In genomic region chr5:119347996-119348395, GRCh38 we compare ENCODE assay signal across 10 cellular contexts. TPM values are rescaled to one million over a fixed set of nuclear protein-coding genes. Genes with fewer than 3 reads are reported as not detected.
DNase-seq lines count a peak whose midpoint lies in the region; ATAC-seq and TF ChIP-seq lines count a peak whose summit lies in the region.
"Had no signal": no experiment of that assay in that cellular context is flagged by ENCODE, and none has a peak within 500 bp of the region (broad histone marks: within the 10 kb centered on the region; RNA-seq: fewer than 3 reads in every experiment).

No MANE protein-coding gene starts in this region.

- no peaks in the 10 kb centered on the region for H3K9me3 ChIP-seq in tibial artery

- no peak overlapping the region for H3K4me3 ChIP-seq in foreskin fibroblast (ENCODE audit: low read depth in 1 of 2, low read length in 2 of 2)
- H3K4me3 ChIP-seq in tibial artery: no peak overlapping the region

- H3K9me3 Mint-ChIP-seq in WTC11: no peaks in the 10 kb centered on the region
- H3K9me3 Mint-ChIP-seq: T-helper 1 cell treated with Interleukin-12 subunit alpha and Interleukin-12 subunit beta and Interleukin-4 antibody, amounts not matched to agents 30 μg/mL and 1 μg/mL, for 36 hours had no signal

- peaks cover 74% of the 10 kb centered on the region for H3K4me1 Mint-ChIP-seq in WTC11

- DNase-seq in AG20443 (ENCODE audit: low spot score) (peak; percentile 76), GM03348 (ENCODE audit: low spot score) (peak; percentile 81), WTC11 (ENCODE audit: low spot score) (no peak), foreskin fibroblast (peak; percentile 60 to 83), NAMALWA (ENCODE audit: low spot score) (no peak), tibial artery (no peak)
- no peak for DNase-seq in stimulated activated CD4-positive, alpha-beta T cell treated with anti-CD3 and anti-CD28 coated beads, Interleukin-4, amount 100 ng/mL, for 24 hours
- DNase-seq: stimulated activated CD4-positive, alpha-beta T cell treated with anti-CD3 and anti-CD28 coated beads, Interleukin-4, amount 100 ng/mL, for 4 hours had no signal

- H3K36me3 Mint-ChIP-seq in WTC11: no peaks in the 10 kb centered on the region

- POLR2A ChIA-PET in WTC11 (lab: Charles Lee): no interaction called here

- no peak overlapping the region for H3K4me3 Mint-ChIP-seq in WTC11
- H3K4me3 Mint-ChIP-seq: T-helper 1 cell treated with Interleukin-12 subunit alpha and Interleukin-12 subunit beta and Interleukin-4 antibody, amounts not matched to agents 30 μg/mL and 1 μg/mL, for 36 hours had no signal

- TF ChIP-seq CTCF in WTC11 (IDR thresholded peaks at IDR 0.05) (no peak), foreskin fibroblast (IDR thresholded peaks at IDR 0.05; ENCODE audit: low read depth, low read length) (no peak), tibial artery (IDR thresholded peaks at IDR 0.05) (no peak)

- no peaks in the 10 kb centered on the region for H3K27me3 Mint-ChIP-seq in WTC11 (ENCODE audit: low read depth)

- intact Hi-C loops in tibial artery (cut with DNase I; ENCODE audit: low total_unique reads): no loop called here

- H3K27me3 ChIP-seq in tibial artery: no peaks in the 10 kb centered on the region

- H3K27ac ChIP-seq in tibial artery: no peak overlapping the region

- no peaks in the 10 kb centered on the region for H3K36me3 ChIP-seq in tibial artery

- no peaks in the 10 kb centered on the region for H3K4me1 ChIP-seq in tibial artery

- peak overlapping the region; percentile 11; the same call in 1 of the 2 replicates for H3K27ac Mint-ChIP-seq in WTC11

- CTCF ChIA-PET in WTC11 (lab: Charles Lee): interaction anchor here (0.9 to 2.3 kb wide), 2 partner anchors 13 to 64 kb away, joined by 3 to 10 read pairs; no protein-coding TSS in a partner anchor

- no peak for ATAC-seq in WTC11
- no peak for ATAC-seq in HG03280 (IDR thresholded peaks at IDR 0.05; ENCODE audit: unreplicated experiment)

TF ChIP-seq in WTC11, 78 proteins besides CTCF, POLR2A, EP300 and RAD21:
- TF ChIP-seq NR2C2 (CRISPR knock-in tag; IDR thresholded peaks at IDR 0.05) (no peak), HMGA2 (CRISPR knock-in tag; IDR thresholded peaks at IDR 0.05) (no peak), ZNF317 (CRISPR knock-in tag; IDR thresholded peaks at IDR 0.05; ENCODE audit: borderline replicate concordance, low read depth) (no peak), ZBTB43 (CRISPR knock-in tag; IDR thresholded peaks at IDR 0.05) (no peak), JAZF1 (CRISPR knock-in tag; IDR thresholded peaks at IDR 0.05) (no peak), MLX (CRISPR knock-in tag; IDR thresholded peaks at IDR 0.05) (no peak), NFATC4 (CRISPR knock-in tag; IDR thresholded peaks at IDR 0.05) (no peak), TCF7 (CRISPR knock-in tag; IDR thresholded peaks at IDR 0.05; ENCODE audit: low read depth) (no peak), NFYB (CRISPR knock-in tag; conservative IDR thresholded peaks at IDR 0.05; ENCODE audit: low read depth) (no peak)

RNA-seq across cellular contexts. Expression of gene TNFAIP8, which starts 7.8 kb away (rescaled TPM):
- total RNA-seq in WTC11 (2021): 18.1 to 24.1 TPM (median 19.9 TPM) in 3 replicates

Comparison
In these comparisons a context has a peak if more than half of its experiments do, and no peak if none do; other contexts are left out.
1. DNase-seq: peak in AG20443 (single experiment), GM03348 (single experiment) and foreskin fibroblast (2 of 2); none in WTC11 (single experiment), NAMALWA (single experiment), tibial artery (0 of 2) and stimulated activated CD4-positive, alpha-beta T cell treated with anti-CD3 and anti-CD28 coated beads, Interleukin-4, amount 100 ng/mL, for 24 hours (single experiment).